In genomic region chr2:70656421-70657010, GRCh38 we compare ENCODE assay signal across 21 cellular contexts.
DNase-seq lines count a peak whose midpoint lies in the region; ATAC-seq and FAIRE-seq lines count a peak whose summit lies in the region.
"Had no signal": no experiment of that assay in that cellular context is flagged by ENCODE, and none has a peak within 500 bp of the region (broad histone marks: within the 10 kb centered on the region; RNA-seq: fewer than 3 reads in every experiment).

No MANE protein-coding gene starts in this region.

- H3K27ac Mint-ChIP-seq in activated naive CD8-positive, alpha-beta T cell treated with anti-CD3 and anti-CD28 coated beads, Interleukin-2, amount 10 ng/mL, durations not matched to agents 7 days and 5 days: peak overlapping the region; percentile 20
- no peak overlapping the region for H3K27ac Mint-ChIP-seq in effector memory CD8-positive, alpha-beta T cell
- H3K27ac Mint-ChIP-seq: activated T-helper 1 cell treated with anti-CD3 and anti-CD28 coated beads, Interleukin-12 subunit alpha, Interleukin-12 subunit beta, Interleukin-2, Interleukin-4 antibody, amounts not matched to agents 30 ng/mL and 10 ng/mL and 1 ng/mL, durations not matched to agents 14 hours and 24 hours and 36 hours; dendritic cell treated with granulocyte-macrophage colony-stimulating factor and Interleukin-4, amounts not matched to agents 40 ng/mL and 50 ng/mL, for 4 days; stimulated activated effector memory CD8-positive, alpha-beta T cell treated with anti-CD3 and anti-CD28 coated beads, Interleukin-12 subunit alpha, Interleukin-12 subunit beta, amount 100 ng/mL, for 72 hours had no signal

- H3K4me1 Mint-ChIP-seq in activated naive CD8-positive, alpha-beta T cell treated with anti-CD3 and anti-CD28 coated beads, Interleukin-2, amount 10 ng/mL, durations not matched to agents 7 days and 5 days: peaks cover 22% of the 10 kb centered on the region
- H3K4me1 Mint-ChIP-seq in effector memory CD8-positive, alpha-beta T cell (ENCODE audit: low read depth in 2 of 2): peaks cover 0 to 3% of the 10 kb centered on the region in 2 donors

- no peaks in the 10 kb centered on the region for H3K36me3 ChIP-seq in thymus (ENCODE audit: control insufficient read depth, insufficient read depth)
- H3K36me3 ChIP-seq: lower lobe of right lung, ovary, sigmoid colon had no signal

- H3K27me3 Mint-ChIP-seq in activated naive CD8-positive, alpha-beta T cell treated with anti-CD3 and anti-CD28 coated beads, Interleukin-2, amount 10 ng/mL, durations not matched to agents 7 days and 5 days: peaks cover 11% of the 10 kb centered on the region
- peaks cover 63 to 66% of the 10 kb centered on the region in 2 donors for H3K27me3 Mint-ChIP-seq in effector memory CD8-positive, alpha-beta T cell

- POLR2A ChIA-PET in activated naive CD8-positive, alpha-beta T cell treated with anti-CD3 and anti-CD28 coated beads, Interleukin-2, amount 10 ng/mL, durations not matched to agents 7 days and 5 days (lab: Charles Lee): interaction anchor here (1.4 kb wide), 1 partner anchor 129 kb away, joined by 6 read pairs; no protein-coding TSS in a partner anchor

- WGBS in thymus: 49% methylated on average over 11 of the region's 11 CpGs

- H3K9me3 ChIP-seq in thymus (ENCODE audit: control insufficient read depth): no peaks in the 10 kb centered on the region
- H3K9me3 ChIP-seq: lower lobe of right lung, ovary, sigmoid colon had no signal

- FAIRE-seq in RCC 7860 (lab: Jason Lieb, UNC): no peak
- FAIRE-seq: G401.6, GM12891, urothelium cell line had no signal

- H3K4me1 ChIP-seq in thymus (ENCODE audit: control insufficient read depth, insufficient read depth, low read length): no peaks in the 10 kb centered on the region
- H3K4me1 ChIP-seq: lower lobe of right lung, sigmoid colon had no signal

- DNase-seq in stimulated activated CD4-positive, alpha-beta T cell treated with anti-CD3 and anti-CD28 coated beads, Interleukin-15, amount 100 ng/mL, for 24 hours: peak; percentile 38
- no peak for DNase-seq in stimulated activated CD4-positive, alpha-beta T cell treated with anti-CD3 and anti-CD28 coated beads, Interleukin-12 subunit alpha, Interleukin-12 subunit beta, amount 100 ng/mL, for 4 hours
- peak; percentile 26 to 29 for DNase-seq in activated CD4-positive, alpha-beta T cell treated with anti-CD3 and anti-CD28 coated beads, Interleukin-2, amount 50 U/mL, for 4 hours
- no peak for DNase-seq in activated naive CD8-positive, alpha-beta T cell treated with anti-CD3 and anti-CD28 coated beads, Interleukin-2, amount 10 ng/mL, durations not matched to agents 7 days and 5 days
- DNase-seq in effector memory CD8-positive, alpha-beta T cell: no peak
- DNase-seq in glomerular visceral epithelial cell (ENCODE audit: extremely low spot score) (no peak), RCC 7860 (ENCODE audit: low spot score) (no peak)
- DNase-seq: IMR-90, lower lobe of right lung, NCI-H2081 treated with DMSO at 0.1 percent for 48 hours, ovary, sigmoid colon had no signal

- H3K27me3 ChIP-seq in thymus (ENCODE audit: control insufficient read depth, insufficient read depth): no peaks in the 10 kb centered on the region
- H3K27me3 ChIP-seq: ovary had no signal

- ATAC-seq in activated naive CD8-positive, alpha-beta T cell treated with anti-CD3 and anti-CD28 coated beads, Interleukin-2, amount 10 ng/mL, durations not matched to agents 7 days and 5 days (ENCODE audit: low read depth): peak; percentile 70
- ATAC-seq in effector memory CD8-positive, alpha-beta T cell (replicated peaks): no peak
- ATAC-seq: esophagus mucosa; lower lobe of right lung; SK-N-SH treated with all-trans-retinoic acid at 6 μM for 48 hours; stimulated activated effector memory CD8-positive, alpha-beta T cell treated with anti-CD3 and anti-CD28 coated beads, Interleukin-12 subunit alpha, Interleukin-12 subunit beta, amount 100 ng/mL, for 72 hours had no signal

- H3K27ac ChIP-seq in thymus (ENCODE audit: low read depth): peak overlapping the region; percentile 43
- H3K27ac ChIP-seq: lower lobe of right lung, ovary, sigmoid colon had no signal

- H3K4me3 Mint-ChIP-seq in activated naive CD8-positive, alpha-beta T cell treated with anti-CD3 and anti-CD28 coated beads, Interleukin-2, amount 10 ng/mL, durations not matched to agents 7 days and 5 days: peak overlapping the region; percentile 39
- no peak overlapping the region for H3K4me3 Mint-ChIP-seq in effector memory CD8-positive, alpha-beta T cell
- H3K4me3 Mint-ChIP-seq: activated T-helper 1 cell treated with anti-CD3 and anti-CD28 coated beads, Interleukin-12 subunit alpha, Interleukin-12 subunit beta, Interleukin-2, Interleukin-4 antibody, amounts not matched to agents 30 ng/mL and 10 ng/mL and 1 ng/mL, durations not matched to agents 14 hours and 24 hours and 36 hours; dendritic cell treated with granulocyte-macrophage colony-stimulating factor and Interleukin-4, amounts not matched to agents 40 ng/mL and 50 ng/mL, for 4 days; stimulated activated effector memory CD8-positive, alpha-beta T cell treated with anti-CD3 and anti-CD28 coated beads, Interleukin-12 subunit alpha, Interleukin-12 subunit beta, amount 100 ng/mL, for 72 hours had no signal

- H3K9me3 Mint-ChIP-seq in activated naive CD8-positive, alpha-beta T cell treated with anti-CD3 and anti-CD28 coated beads, Interleukin-2, amount 10 ng/mL, durations not matched to agents 7 days and 5 days: no peaks in the 10 kb centered on the region
- H3K9me3 Mint-ChIP-seq in effector memory CD8-positive, alpha-beta T cell: no peaks in the 10 kb centered on the region
- H3K9me3 Mint-ChIP-seq: activated T-helper 1 cell treated with anti-CD3 and anti-CD28 coated beads, Interleukin-12 subunit alpha, Interleukin-12 subunit beta, Interleukin-2, Interleukin-4 antibody, amounts not matched to agents 30 ng/mL and 10 ng/mL and 1 ng/mL, durations not matched to agents 14 hours and 24 hours and 36 hours; dendritic cell treated with granulocyte-macrophage colony-stimulating factor and Interleukin-4, amounts not matched to agents 40 ng/mL and 50 ng/mL, for 4 days; stimulated activated effector memory CD8-positive, alpha-beta T cell treated with anti-CD3 and anti-CD28 coated beads, Interleukin-12 subunit alpha, Interleukin-12 subunit beta, amount 100 ng/mL, for 72 hours had no signal

- H3K4me3 ChIP-seq in thymus (ENCODE audit: low read length): no peak overlapping the region
- H3K4me3 ChIP-seq: lower lobe of right lung, ovary, sigmoid colon had no signal

- no peaks in the 10 kb centered on the region for H3K36me3 Mint-ChIP-seq in activated naive CD8-positive, alpha-beta T cell treated with anti-CD3 and anti-CD28 coated beads, Interleukin-2, amount 10 ng/mL, durations not matched to agents 7 days and 5 days
- no peaks in the 10 kb centered on the region for H3K36me3 Mint-ChIP-seq in effector memory CD8-positive, alpha-beta T cell (ENCODE audit: insufficient read depth)
- H3K36me3 Mint-ChIP-seq: stimulated activated effector memory CD8-positive, alpha-beta T cell treated with anti-CD3 and anti-CD28 coated beads, Interleukin-12 subunit alpha, Interleukin-12 subunit beta, amount 100 ng/mL, for 72 hours had no signal

Comparison
In these comparisons a context has a peak if more than half of its experiments do, and no peak if none do; other contexts are left out.
1. DNase-seq: peak in stimulated activated CD4-positive, alpha-beta T cell treated with anti-CD3 and anti-CD28 coated beads, Interleukin-15, amount 100 ng/mL, for 24 hours (single experiment) and activated CD4-positive, alpha-beta T cell treated with anti-CD3 and anti-CD28 coated beads, Interleukin-2, amount 50 U/mL, for 4 hours (2 of 2); none in stimulated activated CD4-positive, alpha-beta T cell treated with anti-CD3 and anti-CD28 coated beads, Interleukin-12 subunit alpha, Interleukin-12 subunit beta, amount 100 ng/mL, for 4 hours (single experiment), activated naive CD8-positive, alpha-beta T cell treated with anti-CD3 and anti-CD28 coated beads, Interleukin-2, amount 10 ng/mL, durations not matched to agents 7 days and 5 days (single experiment), effector memory CD8-positive, alpha-beta T cell (0 of 3), glomerular visceral epithelial cell (single experiment) and RCC 7860 (single experiment).